Comparison of ENCODE assay signal across 1 cellular context in genomic region chr6:14921170-14921569, GRCh38.
TF ChIP-seq lines count a peak whose summit lies in the region.

No MANE protein-coding gene starts in this region.

TF ChIP-seq in GM23338, 12 proteins besides CTCF, POLR2A, EP300 and RAD21 (continued from another document):
- no peak for TF ChIP-seq REST (IDR thresholded peaks at IDR 0.05; ENCODE audit: unreplicated experiment)
